In genomic region chr7:123624527-123625183, GRCh38 we compare ENCODE assay signal across 8 cellular contexts. TPM values are rescaled to one million over a fixed set of nuclear protein-coding genes. Genes with fewer than 3 reads are reported as not detected.
DNase-seq lines count a peak whose midpoint lies in the region; ATAC-seq, FAIRE-seq and TF ChIP-seq lines count a peak whose summit lies in the region.

No MANE protein-coding gene starts in this region.

- H4K20me1 ChIP-seq in SU-DHL-6 (ENCODE audit: low read depth, low read length): no peaks in the 10 kb centered on the region

- TF ChIP-seq CTCF in SU-DHL-6 (IDR thresholded peaks at IDR 0.05; ENCODE audit: insufficient read depth, low read length, poor library complexity, severe bottlenecking): peak; percentile 77
- TF ChIP-seq CTCF in astrocyte of the cerebellum (IDR thresholded peaks at IDR 0.05; ENCODE audit: low read depth, low read length, missing control alignments): peak; percentile 50
- TF ChIP-seq CTCF in lung (IDR thresholded peaks at IDR 0.05; ENCODE audit: control extremely low read depth, extremely low read depth): peak; percentile 12

- H3K4me2 ChIP-seq in SU-DHL-6 (ENCODE audit: low read depth, low read length, poor library complexity, severe bottlenecking): no peak overlapping the region

- no peak overlapping the region for H3K9ac ChIP-seq in SU-DHL-6 (ENCODE audit: low read length)

- H3F3A ChIP-seq in SU-DHL-6 (ENCODE audit: insufficient read depth): no peaks in the 10 kb centered on the region

- DNase-seq in Ammon's horn (ENCODE audit: low spot score) (peak; percentile 9), GM19239 (ENCODE audit: insufficient read length, low spot score) (peak; percentile 43), astrocyte of the cerebellum (ENCODE audit: low read depth) (no peak), lung (ENCODE audit: low spot score) (no peak), NCI-H510A (lab: John Stamatoyannopoulos, UW) (no peak)
- peak; percentile 70 for DNase-seq in stimulated activated naive CD8-positive, alpha-beta T cell treated with anti-CD3 and anti-CD28 coated beads, Interleukin-15, Interleukin-2, amounts not matched to agents 100 U/mL and 50 U/mL, for 24 hours

- 62 to 64% methylated on average over 12 of the region's 12 CpGs for WGBS in lung, 2 donors

- peak; percentile 83 for FAIRE-seq in GM19239 (lab: Jason Lieb, UNC)

- H3K4me1 ChIP-seq in lung (ENCODE audit: control insufficient read depth in 2 of 2, insufficient read depth in 2 of 2, low read length in 2 of 2): peaks cover 0 to 3% of the 10 kb centered on the region in 2 donors

- H2AFZ ChIP-seq in SU-DHL-6 (ENCODE audit: low read depth, low read length, severe bottlenecking): peak overlapping the region; percentile 78

- in situ Hi-C loops in astrocyte of the cerebellum (cut with HindIII; ENCODE audit: low sequenced_read_pairs): no loop called here

- H3K4me3 ChIP-seq in SU-DHL-6 (ENCODE audit: insufficient read depth, low read length, poor library complexity, severe bottlenecking) (no peak overlapping the region), astrocyte of the cerebellum (ENCODE audit: low read depth, low read length) (no peak overlapping the region), lung (no peak overlapping the region)

- H3K9me3 ChIP-seq in SU-DHL-6 (ENCODE audit: insufficient read depth, low read length) (no peaks in the 10 kb centered on the region), lung (ENCODE audit: control insufficient read depth in 2 of 2, insufficient read depth in 1 of 2, low read length in 1 of 2) (peaks cover 0 to 2% of the 10 kb centered on the region in 2 donors)

- H3K27ac ChIP-seq in SU-DHL-6 (ENCODE audit: low read depth, low read length) (no peak overlapping the region), lung (ENCODE audit: low read depth in 1 of 2, low read length in 1 of 2) (no peak overlapping the region)

- H3K27me3 ChIP-seq in SU-DHL-6 (ENCODE audit: low read length) (no peaks in the 10 kb centered on the region), lung (ENCODE audit: control insufficient read depth, insufficient read depth) (no peaks in the 10 kb centered on the region)

- ATAC-seq in HG03159 (IDR thresholded peaks at IDR 0.05; ENCODE audit: unreplicated experiment): peak; percentile 98
- ATAC-seq in lung (ENCODE audit: insufficient read depth, low FRiP score): peak; percentile 47
- no peak for ATAC-seq in stimulated activated naive CD8-positive, alpha-beta T cell treated with anti-CD3 and anti-CD28 coated beads, Interleukin-15, Interleukin-2, amounts not matched to agents 100 U/mL and 50 U/mL, for 24 hours

- no peaks in the 10 kb centered on the region for H3K79me2 ChIP-seq in SU-DHL-6 (ENCODE audit: insufficient read depth, low read length)

- no peaks in the 10 kb centered on the region for H3K9me2 ChIP-seq in SU-DHL-6 (replicated peaks; ENCODE audit: insufficient read depth, low read length)

- no peaks in the 10 kb centered on the region for H3K36me3 ChIP-seq in SU-DHL-6 (ENCODE audit: low read length)
- H3K36me3 ChIP-seq in lung (ENCODE audit: control insufficient read depth in 2 of 2, insufficient read depth in 2 of 2, low read length in 2 of 2): no peaks in the 10 kb centered on the region

RNA-seq across cellular contexts. Expression of gene ASB15, which starts 23.0 kb away (rescaled TPM):
- total RNA-seq in lung: not detected
- not detected for polyA plus RNA-seq in lung

RNA-seq across cellular contexts. Expression of gene LMOD2, which starts 31.0 kb away (rescaled TPM):
- total RNA-seq in lung: 1 to 10 TPM in 1 of 2 donors, not detected in 1; 1.1 TPM
- polyA plus RNA-seq in lung: not detected

Comparison
In these comparisons a context has a peak if more than half of its experiments do, and no peak if none do; other contexts are left out.
1. DNase-seq: peak in Ammon's horn (single experiment), GM19239 (single experiment) and stimulated activated naive CD8-positive, alpha-beta T cell treated with anti-CD3 and anti-CD28 coated beads, Interleukin-15, Interleukin-2, amounts not matched to agents 100 U/mL and 50 U/mL, for 24 hours (single experiment); none in astrocyte of the cerebellum (single experiment), lung (single experiment) and NCI-H510A (single experiment).
2. CTCF ChIP-seq: peak in every context shown above with its lines; median percentile 77 in SU-DHL-6; 50 in astrocyte of the cerebellum; 12 in lung.